Comparison of ENCODE assay signal across 20 cellular contexts in the genomic region with DNA sequence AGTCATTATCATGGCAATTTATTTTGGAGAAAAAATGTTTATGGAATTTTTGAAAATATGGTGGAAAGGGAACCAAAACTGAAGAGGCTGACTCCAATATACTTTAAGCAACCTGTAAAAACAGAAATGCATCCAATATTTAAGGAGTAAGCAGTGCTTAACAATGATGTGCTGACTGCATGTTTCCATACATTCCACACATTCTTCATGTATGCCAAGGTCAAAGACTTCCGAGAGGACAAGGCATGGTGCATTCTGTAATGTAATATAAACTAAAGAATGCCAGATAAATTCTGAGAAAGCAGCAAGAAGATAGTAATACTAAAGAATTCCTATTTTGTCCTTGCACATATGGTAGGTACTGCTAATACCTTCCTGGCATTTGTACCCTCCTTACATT.
"Had no signal": no experiment of that assay in that cellular context is flagged by ENCODE, and none has a peak within 500 bp of the region (broad histone marks: within the 10 kb centered on the region; RNA-seq: fewer than 3 reads in every experiment).

No MANE protein-coding gene starts in this region.

- H3K27ac ChIP-seq: gastrocnemius medialis, heart right ventricle, right atrium auricular region, sigmoid colon, skin epidermis, stomach, thoracic aorta, transverse colon had no signal

- H3K4me1 Mint-ChIP-seq: immature natural killer cell; naive thymus-derived CD4-positive, alpha-beta T cell; nephron progenitor cell had no signal

- H3K9me3 Mint-ChIP-seq: nephron progenitor cell had no signal

- H3K36me3 Mint-ChIP-seq: immature natural killer cell; naive thymus-derived CD4-positive, alpha-beta T cell had no signal

- DNase-seq: cortex of kidney; effector memory CD4-positive, alpha-beta T cell; gastrocnemius medialis; heart right ventricle; immature natural killer cell; left cardiac atrium; left ventricle myocardium superior; mesenchymal stem cell; naive thymus-derived CD4-positive, alpha-beta T cell; nephron progenitor cell; sigmoid colon; stimulated activated CD4-positive, alpha-beta T cell treated with anti-CD3 and anti-CD28 coated beads, Interleukin-12 subunit alpha, Interleukin-12 subunit beta, amount 100 ng/mL, for 4 hours; stomach; substantia nigra; transverse colon had no signal

- ATAC-seq: esophagus mucosa; gastrocnemius medialis; heart right ventricle; left cardiac atrium; left ventricle myocardium superior; naive thymus-derived CD4-positive, alpha-beta T cell had no signal

- H3K36me3 ChIP-seq: gastrocnemius medialis, heart right ventricle, right atrium auricular region, sigmoid colon, stomach, thoracic aorta, transverse colon had no signal

- H3K4me3 ChIP-seq: gastrocnemius medialis, heart right ventricle, lung, right atrium auricular region, sigmoid colon, skin epidermis, stomach, thoracic aorta, transverse colon had no signal

- H3K4me1 ChIP-seq: gastrocnemius medialis, heart right ventricle, right atrium auricular region, sigmoid colon, stomach, transverse colon had no signal

- H3K27me3 ChIP-seq: gastrocnemius medialis, heart right ventricle, right atrium auricular region, sigmoid colon, stomach, transverse colon had no signal

- H3K4me3 Mint-ChIP-seq: immature natural killer cell; naive thymus-derived CD4-positive, alpha-beta T cell; nephron progenitor cell had no signal

- H3K27ac Mint-ChIP-seq: immature natural killer cell; naive thymus-derived CD4-positive, alpha-beta T cell; nephron progenitor cell had no signal

- H3K27me3 Mint-ChIP-seq: naive thymus-derived CD4-positive, alpha-beta T cell had no signal
